14 cellular contexts compared by ENCODE assay signal in genomic region chr1:45957684-45958083, GRCh38.
"Had no signal": no experiment of that assay in that cellular context is flagged by ENCODE, and none has a peak within 500 bp of the region (broad histone marks: within the 10 kb centered on the region; RNA-seq: fewer than 3 reads in every experiment).

No MANE protein-coding gene starts in this region.

- H3K4me3 ChIP-seq: vagina had no signal

- H3K27me3 Mint-ChIP-seq: activated B cell treated with CpG ODN at 0.5 μM for 24 hours; activated CD4-positive, alpha-beta T cell treated with anti-CD3 and anti-CD28 coated beads, Interleukin-2, amount 10 ng/mL, durations not matched to agents 24 days and 14 days; stimulated activated naive CD8-positive, alpha-beta T cell treated with anti-CD3 and anti-CD28 coated beads, Interleukin-15, Interleukin-2, amounts not matched to agents 100 ng/mL and 50 ng/mL, for 24 hours had no signal

- FAIRE-seq: islet of Langerhans had no signal

- DNase-seq: activated B cell treated with CpG ODN at 0.5 μM for 24 hours; activated CD4-positive, alpha-beta T cell treated with anti-CD3 and anti-CD28 coated beads, Interleukin-2, amount 10 ng/mL, durations not matched to agents 24 days and 14 days; activated naive CD4-positive, alpha-beta T cell; central memory CD4-positive, alpha-beta T cell; cortex of kidney; effector CD8-positive, alpha-beta T cell; nephron progenitor cell; stimulated activated CD4-positive, alpha-beta T cell treated with anti-CD3 and anti-CD28 coated beads, Interleukin-15, amount 100 ng/mL, for 24 hours; stimulated activated CD4-positive, alpha-beta T cell treated with anti-CD3 and anti-CD28 coated beads, Interleukin-4, amount 100 ng/mL, for 24 hours had no signal

- H3K9me3 ChIP-seq: vagina had no signal

- H3K27me3 ChIP-seq: vagina had no signal

- H3K9me3 Mint-ChIP-seq: activated CD4-positive, alpha-beta T cell treated with anti-CD3 and anti-CD28 coated beads, Interleukin-2, amount 10 ng/mL, durations not matched to agents 24 days and 14 days; activated T-helper 1 cell treated with anti-CD3 and anti-CD28 coated beads, Interleukin-12 subunit alpha, Interleukin-12 subunit beta, Interleukin-2, Interleukin-4 antibody, amounts not matched to agents 30 ng/mL and 10 ng/mL and 1 ng/mL, durations not matched to agents 14 hours and 24 hours and 36 hours; stimulated activated naive CD8-positive, alpha-beta T cell treated with anti-CD3 and anti-CD28 coated beads, Interleukin-15, Interleukin-2, amounts not matched to agents 100 ng/mL and 50 ng/mL, for 24 hours; T-helper 1 cell treated with Interleukin-12 subunit alpha and Interleukin-12 subunit beta and Interleukin-4 antibody, amounts not matched to agents 30 μg/mL and 1 μg/mL, for 36 hours had no signal

- H3K27ac Mint-ChIP-seq: activated B cell treated with CpG ODN at 0.5 μM for 24 hours; activated CD4-positive, alpha-beta T cell treated with anti-CD3 and anti-CD28 coated beads, Interleukin-2, amount 10 ng/mL, durations not matched to agents 24 days and 14 days; activated T-helper 1 cell treated with anti-CD3 and anti-CD28 coated beads, Interleukin-12 subunit alpha, Interleukin-12 subunit beta, Interleukin-2, Interleukin-4 antibody, amounts not matched to agents 30 ng/mL and 10 ng/mL and 1 ng/mL, durations not matched to agents 14 hours and 24 hours and 36 hours; nephron progenitor cell; stimulated activated naive CD8-positive, alpha-beta T cell treated with anti-CD3 and anti-CD28 coated beads, Interleukin-15, Interleukin-2, amounts not matched to agents 100 ng/mL and 50 ng/mL, for 24 hours; T-helper 1 cell treated with Interleukin-12 subunit alpha and Interleukin-12 subunit beta and Interleukin-4 antibody, amounts not matched to agents 30 μg/mL and 1 μg/mL, for 36 hours had no signal

- H3K27ac ChIP-seq: vagina had no signal

- H3K4me1 Mint-ChIP-seq: activated B cell treated with CpG ODN at 0.5 μM for 24 hours; activated CD4-positive, alpha-beta T cell treated with anti-CD3 and anti-CD28 coated beads, Interleukin-2, amount 10 ng/mL, durations not matched to agents 24 days and 14 days had no signal

- H3K4me3 Mint-ChIP-seq: activated B cell treated with CpG ODN at 0.5 μM for 24 hours; activated CD4-positive, alpha-beta T cell treated with anti-CD3 and anti-CD28 coated beads, Interleukin-2, amount 10 ng/mL, durations not matched to agents 24 days and 14 days; activated T-helper 1 cell treated with anti-CD3 and anti-CD28 coated beads, Interleukin-12 subunit alpha, Interleukin-12 subunit beta, Interleukin-2, Interleukin-4 antibody, amounts not matched to agents 30 ng/mL and 10 ng/mL and 1 ng/mL, durations not matched to agents 14 hours and 24 hours and 36 hours; nephron progenitor cell; stimulated activated naive CD8-positive, alpha-beta T cell treated with anti-CD3 and anti-CD28 coated beads, Interleukin-15, Interleukin-2, amounts not matched to agents 100 ng/mL and 50 ng/mL, for 24 hours; T-helper 1 cell treated with Interleukin-12 subunit alpha and Interleukin-12 subunit beta and Interleukin-4 antibody, amounts not matched to agents 30 μg/mL and 1 μg/mL, for 36 hours had no signal
